In the genomic region with DNA sequence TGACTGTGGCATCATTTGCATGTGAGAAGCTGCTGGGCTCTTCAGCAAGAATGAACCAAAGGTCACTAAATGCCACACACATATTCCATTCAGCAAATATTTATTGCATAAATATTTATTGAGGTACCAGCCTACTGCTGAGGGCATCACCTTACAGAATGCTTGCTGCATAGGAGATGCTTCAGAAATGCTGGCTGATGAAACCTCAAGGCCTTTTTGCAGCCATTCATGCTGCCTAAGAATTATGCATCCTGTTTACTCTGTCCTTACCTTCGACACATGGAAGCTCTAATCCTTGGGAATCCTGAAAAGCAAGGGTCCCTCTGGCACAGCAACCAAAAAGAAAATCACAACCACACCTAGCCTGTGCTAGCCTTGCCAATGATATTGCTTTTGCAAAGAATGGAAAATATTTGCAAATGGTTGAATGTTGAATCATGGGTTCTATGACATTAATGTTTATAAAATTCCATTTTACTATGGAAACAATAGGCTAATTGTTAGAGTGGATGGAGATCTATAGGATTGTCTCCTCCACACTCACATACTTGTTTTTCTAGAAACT, we compare ENCODE assay signal across 26 cellular contexts.
"Had no signal": no experiment of that assay in that cellular context is flagged by ENCODE, and none has a peak within 500 bp of the region (broad histone marks: within the 10 kb centered on the region; RNA-seq: fewer than 3 reads in every experiment).

No MANE protein-coding gene starts in this region.

- H2AFZ ChIP-seq: hepatocyte had no signal

- H3K4me1 ChIP-seq: foreskin keratinocyte had no signal

- H3K4me2 ChIP-seq: hepatocyte had no signal

- H3K36me3 ChIP-seq: esophagus muscularis mucosa, gastroesophageal sphincter, heart left ventricle, ovary, spleen, tibial artery had no signal

- H3K27me3 ChIP-seq: esophagus muscularis mucosa, gastroesophageal sphincter, hepatocyte, ovary, testis, tibial artery had no signal

- H3K36me3 Mint-ChIP-seq: natural killer cell, type B pancreatic cell had no signal

- H3K4me3 Mint-ChIP-seq: natural killer cell, type B pancreatic cell had no signal

- ATAC-seq: foreskin keratinocyte, gastroesophageal sphincter, heart left ventricle, left lobe of liver, natural killer cell, psoas muscle had no signal

- H3K27ac Mint-ChIP-seq: natural killer cell, type B pancreatic cell had no signal

- H3K9me3 ChIP-seq: esophagus muscularis mucosa, gastroesophageal sphincter, heart left ventricle, ovary, psoas muscle, spleen, testis, tibial artery had no signal

- DNase-seq: dermis blood vessel endothelial cell; effector memory CD4-positive, alpha-beta T cell; heart left ventricle; kidney; natural killer cell; occipital lobe; ovary; posterior cingulate gyrus; psoas muscle; right cardiac atrium; spleen; stimulated activated CD4-positive, alpha-beta T cell treated with anti-CD3 and anti-CD28 coated beads, Interleukin-4, amount 100 ng/mL, for 1 hour; stimulated activated CD8-positive, alpha-beta memory T cell treated with anti-CD3 and anti-CD28 coated beads, Interleukin-4, amount 100 ng/mL, for 48 hours; stimulated activated naive CD4-positive, alpha-beta T cell; substantia nigra; testis; tibial artery had no signal

- H3K79me2 ChIP-seq: hepatocyte had no signal

- H3K4me3 ChIP-seq: coronary artery, esophagus muscularis mucosa, gastroesophageal sphincter, heart left ventricle, hepatocyte, lung, ovary, psoas muscle, skin epidermis, spleen, testis, tibial artery had no signal

- H3K27ac ChIP-seq: coronary artery, esophagus muscularis mucosa, foreskin keratinocyte, gastroesophageal sphincter, heart left ventricle, hepatocyte, ovary, skin epidermis, spleen, testis, tibial artery had no signal

- H3K9me3 Mint-ChIP-seq: natural killer cell, type B pancreatic cell had no signal
